31 cellular contexts compared by ENCODE assay signal in the genomic region with DNA sequence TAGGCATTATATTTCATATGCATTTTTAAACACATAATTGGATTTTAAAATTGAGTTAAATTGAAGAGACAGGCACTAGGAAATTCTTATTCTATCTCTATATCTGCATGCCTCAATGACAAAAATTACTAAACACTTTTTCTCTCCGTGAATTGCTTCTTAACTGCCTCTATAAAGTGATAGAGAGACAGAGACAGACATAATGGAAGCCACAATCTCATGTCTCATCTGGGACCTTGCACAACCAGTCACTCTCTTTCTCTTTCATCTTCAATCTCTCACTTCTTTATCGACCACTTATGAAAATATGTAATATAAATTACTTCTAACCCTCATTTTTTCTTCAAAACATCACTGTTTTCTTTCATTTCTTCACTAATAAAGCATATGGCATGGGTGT.
"Had no signal": no experiment of that assay in that cellular context is flagged by ENCODE, and none has a peak within 500 bp of the region (broad histone marks: within the 10 kb centered on the region; RNA-seq: fewer than 3 reads in every experiment).

No MANE protein-coding gene starts in this region.

- H3K27ac ChIP-seq: adrenal gland, body of pancreas, brain microvascular endothelial cell, breast epithelium, VCaP had no signal

- DNase-seq: activated B cell treated with CpG ODN at 0.5 μM for 24 hours; activated CD4-positive, alpha-beta memory T cell treated with anti-CD3 and anti-CD28 coated beads for 36 hours; activated CD4-positive, alpha-beta T cell treated with anti-CD3 and anti-CD28 coated beads for 4 hours; activated CD4-positive, alpha-beta T cell treated with anti-CD3 and anti-CD28 coated beads, Interleukin-2, amount 10 ng/mL, durations not matched to agents 24 days and 14 days; activated CD4-positive, alpha-beta T cell treated with anti-CD3 and anti-CD28 coated beads, Interleukin-2, amount 50 U/mL, for 1 hour; activated CD4-positive, alpha-beta T cell treated with anti-CD3 and anti-CD28 coated beads, Interleukin-2, amount 50 U/mL, for 4 hours; activated CD4-positive, CD25-positive, alpha-beta regulatory T cell treated with anti-CD3 and anti-CD28 coated beads, Interleukin-2, amount 50 U/mL, for 72 hours; activated CD8-positive, alpha-beta memory T cell treated with anti-CD3 and anti-CD28 coated beads, Interleukin-2, amount 50 U/mL, for 4 hours; activated CD8-positive, alpha-beta T cell treated with anti-CD3 and anti-CD28 coated beads for 36 hours; activated effector memory CD4-positive, alpha-beta T cell treated with anti-CD3 and anti-CD28 coated beads, Interleukin-2, amount 50 U/mL, for 16 hours; activated gamma-delta T cell treated with Interleukin-2 at 50 U/mL for 16 hours; activated naive CD4-positive, alpha-beta T cell; activated naive CD4-positive, alpha-beta T cell treated with anti-CD3 and anti-CD28 coated beads for 36 hours; activated naive CD4-positive, alpha-beta T cell treated with anti-CD3 and anti-CD28 coated beads, Interleukin-2, amount 50 U/mL, for 16 hours; activated naive CD8-positive, alpha-beta T cell treated with anti-CD3 and anti-CD28 coated beads for 36 hours; activated T-cell treated with anti-CD3 and anti-CD28 coated beads for 4 hours; activated T-cell treated with anti-CD3 and anti-CD28 coated beads, Interleukin-2, amount 50 U/mL, for 1 hour; activated T-cell treated with anti-CD3 and anti-CD28 coated beads, Interleukin-2, amount 50 U/mL, for 4 hours; activated T-cell treated with anti-CD3 and anti-CD28 coated beads, Interleukin-2, amount 50 U/mL, for 72 hours; adrenal gland; amniotic stem cell; aorta; body of pancreas; brain microvascular endothelial cell; central memory CD4-positive, alpha-beta T cell; T-helper 2 cell; T-helper 9 cell had no signal

- H3K4me3 ChIP-seq: adrenal gland, body of pancreas, breast epithelium had no signal

- H3K4me1 ChIP-seq: adrenal gland, body of pancreas, breast epithelium had no signal

- H3K36me3 ChIP-seq: adrenal gland, brain microvascular endothelial cell, breast epithelium had no signal

- ATAC-seq: activated CD8-positive, alpha-beta T cell treated with anti-CD3 and anti-CD28 coated beads for 36 hours; activated naive CD4-positive, alpha-beta T cell treated with anti-CD3 and anti-CD28 coated beads, Interleukin-2, amount 50 U/mL, for 72 hours; activated T-cell treated with anti-CD3 and anti-CD28 coated beads, Interleukin-2, amount 50 U/mL, for 4 hours; activated T-cell treated with anti-CD3 and anti-CD28 coated beads, Interleukin-2, amount 50 U/mL, for 72 hours; activated T-helper 17 cell treated with anti-CD3 and anti-CD28 coated beads, Interleukin-2, amount 50 U/mL, for 72 hours; body of pancreas had no signal

- H3K9me3 ChIP-seq: adrenal gland, body of pancreas, breast epithelium had no signal

- H3K27me3 ChIP-seq: adrenal gland, body of pancreas, brain microvascular endothelial cell, breast epithelium had no signal
